21 cellular contexts compared by ENCODE assay signal in genomic region chr1:26006710-26007109, GRCh38. TPM values are rescaled to one million over a fixed set of nuclear protein-coding genes. Genes with fewer than 3 reads are reported as not detected.
DNase-seq lines count a peak whose midpoint lies in the region; ATAC-seq, FAIRE-seq and TF ChIP-seq lines count a peak whose summit lies in the region.
"Had no signal": no experiment of that assay in that cellular context is flagged by ENCODE, and none has a peak within 500 bp of the region (broad histone marks: within the 10 kb centered on the region; RNA-seq: fewer than 3 reads in every experiment).

No MANE protein-coding gene starts in this region.

- H3K36me3 ChIP-seq in K562 (ENCODE audit: control insufficient read depth, insufficient read depth, low read length) (no peaks in the 10 kb centered on the region), Caco-2 (ENCODE audit: control insufficient read depth, insufficient read depth, low read length) (no peaks in the 10 kb centered on the region), colonic mucosa (no peaks in the 10 kb centered on the region)
- H3K36me3 ChIP-seq: BE2C had no signal

- H2BK15ac ChIP-seq in H9 (ENCODE audit: low read depth, low read length), result no peak overlapping the region

- peaks cover 18 to 23% of the 10 kb centered on the region in 2 experiments for H3K4me1 Mint-ChIP-seq in H9
- peaks cover 24% of the 10 kb centered on the region for H3K4me1 Mint-ChIP-seq in neural crest cell
- H3K4me1 Mint-ChIP-seq in Caco-2 (ENCODE audit: low read depth, unreplicated experiment), result no peaks in the 10 kb centered on the region
- H3K4me1 Mint-ChIP-seq: CD4-positive, CD25-positive, alpha-beta regulatory T cell; CD8-positive, alpha-beta memory T cell had no signal

- H3K4me3 Mint-ChIP-seq in H9, result no peak overlapping the region
- H3K4me3 Mint-ChIP-seq in neural crest cell, result no peak overlapping the region
- H3K4me3 Mint-ChIP-seq in Caco-2 (ENCODE audit: unreplicated experiment), result no peak overlapping the region
- H3K4me3 Mint-ChIP-seq: CD4-positive, CD25-positive, alpha-beta regulatory T cell; CD8-positive, alpha-beta memory T cell; HFFc6 had no signal

- H3K18ac ChIP-seq in H9 (ENCODE audit: insufficient read length, low read depth, low read length), result peak overlapping the region; percentile 46

- intact Hi-C loops in K562 (cut with micrococcal nuclease), result no loop called here
- intact Hi-C loops in Caco-2 (cut with micrococcal nuclease; ENCODE audit: unreplicated experiment), result no loop called here
- intact Hi-C loops in colonic mucosa (cut with DNase I), result no loop called here

- H3K56ac ChIP-seq in H9 (ENCODE audit: insufficient read length, low read depth, low read length), result no peak overlapping the region

- H3K4me1 ChIP-seq in H9 (ENCODE audit: insufficient read depth, low read length) (no peaks in the 10 kb centered on the region; the same call in 1 of the 2 replicates), K562 (replicated peaks in 1 of 2; ENCODE audit: control insufficient read depth in 2 of 2, insufficient read depth in 2 of 2, low read length in 2 of 2) (peaks cover 22 to 26% of the 10 kb centered on the region in 2 experiments), Caco-2 (no peaks in the 10 kb centered on the region), colonic mucosa (no peaks in the 10 kb centered on the region)
- H3K4me1 ChIP-seq: BE2C had no signal

- TF ChIP-seq EP300 in K562 (IDR thresholded peaks at IDR 0.05; ENCODE audit: low read length), result no peak

- H3K36me3 Mint-ChIP-seq in H9 (ENCODE audit: insufficient read depth in 1 of 3, low read depth in 3 of 3) (no peaks in the 10 kb centered on the region), neural crest cell (ENCODE audit: low read depth) (no peaks in the 10 kb centered on the region), Caco-2 (ENCODE audit: insufficient read depth, unreplicated experiment) (no peaks in the 10 kb centered on the region)
- H3K36me3 Mint-ChIP-seq: CD4-positive, CD25-positive, alpha-beta regulatory T cell; CD8-positive, alpha-beta memory T cell had no signal

- H3K9ac ChIP-seq in H9 (ENCODE audit: extremely low read depth, insufficient read length, low read length) (no peak overlapping the region), K562 (ENCODE audit: insufficient read depth in 1 of 2, low read depth in 2 of 2, low read length in 2 of 2) (peak overlapping the region in 1 of 2 experiments; percentile 77; a peak in 2 of 4 replicates), colonic mucosa (ENCODE audit: low read depth in 2 of 2, low read length in 2 of 2) (no peak overlapping the region)

- no peak overlapping the region for H3K14ac ChIP-seq in H9 (ENCODE audit: insufficient read depth, low read length)

- no peak overlapping the region for H2BK20ac ChIP-seq in H9 (ENCODE audit: low read depth, low read length, poor library complexity, severe bottlenecking)

- POLR2A ChIA-PET in K562 (lab: Yijun Ruan, JAX), result no interaction called here
- POLR2A ChIA-PET in Caco-2 (lab: Charles Lee), result no interaction called here

- DNase-seq in H9, result no peak
- no peak for DNase-seq in K562 (ENCODE audit: extremely low read depth in 1 of 4, low spot score in 3 of 4)
- no peak for DNase-seq in neural crest cell (ENCODE audit: low read depth, low spot score)
- DNase-seq in retina, result peak; percentile 26
- DNase-seq in AG08395 (ENCODE audit: low spot score), result no peak
- no peak for DNase-seq in Caco-2
- no peak for DNase-seq in colonic mucosa
- DNase-seq: BE2C; C1 segment of cervical spinal cord; CD4-positive, CD25-positive, alpha-beta regulatory T cell; CD8-positive, alpha-beta memory T cell; COR-L47; HCEC 1CT; HFFc6 had no signal

- no peak for ATAC-seq in K562

- no peak overlapping the region for H4K5ac ChIP-seq in H9 (ENCODE audit: insufficient read length, low read depth, low read length)

- H3K9me3 Mint-ChIP-seq in H9, result no peaks in the 10 kb centered on the region
- no peaks in the 10 kb centered on the region for H3K9me3 Mint-ChIP-seq in neural crest cell
- H3K9me3 Mint-ChIP-seq in Caco-2 (ENCODE audit: unreplicated experiment), result no peaks in the 10 kb centered on the region
- H3K9me3 Mint-ChIP-seq: CD4-positive, CD25-positive, alpha-beta regulatory T cell; HFFc6 had no signal

- FAIRE-seq in K562 (lab: Jason Lieb, UNC), result peak; percentile 35
- FAIRE-seq: D721Med, G401.6, GM12892 had no signal

- no peak overlapping the region for H3K4me2 ChIP-seq in H9 (ENCODE audit: insufficient read depth, insufficient read length, low read length)
- no peak overlapping the region for H3K4me2 ChIP-seq in K562 (ENCODE audit: insufficient read depth, low read length)

- CTCF ChIA-PET in K562 (lab: Yijun Ruan, JAX; ENCODE audit: low intra/inter-chr PET ratio), result no interaction called here
- CTCF ChIA-PET in Caco-2 (lab: Charles Lee), result no interaction called here

- H2BK120ac ChIP-seq in H9 (ENCODE audit: low read depth, low read length, poor library complexity, severe bottlenecking), result no peak overlapping the region

- H2BK12ac ChIP-seq in H9 (ENCODE audit: insufficient read length, low read depth, low read length), result no peak overlapping the region

- H2AFZ ChIP-seq in H9 (ENCODE audit: low read length) (no peak overlapping the region), K562 (ENCODE audit: low read depth, low read length) (peak overlapping the region; percentile 71)

- TF ChIP-seq RAD21 in K562 (CRISPR knock-in tag; conservative IDR thresholded peaks at IDR 0.05 in 1 of 2, IDR thresholded peaks at IDR 0.05 in 1 of 2), result no peak

- no peak overlapping the region for H3K23ac ChIP-seq in H9 (ENCODE audit: insufficient read length, low read depth, low read length)

- H3K79me2 ChIP-seq in H9 (ENCODE audit: insufficient read depth, low read length) (no peaks in the 10 kb centered on the region), K562 (ENCODE audit: control insufficient read depth, insufficient read depth, low read length) (no peaks in the 10 kb centered on the region)

- in situ Hi-C loops in K562 (cut with MboI), result loop anchor here (10.0 kb wide), 1 partner anchor 392 kb away; the partner anchor contains the start of gene MAN1C1

- H4K8ac ChIP-seq in H9 (replicated peaks; ENCODE audit: insufficient read length, low read depth, low read length), result no peak overlapping the region

- H3K23me2 ChIP-seq in H9 (ENCODE audit: insufficient read length, low read depth, low read length, poor library complexity, severe bottlenecking), result no peaks in the 10 kb centered on the region

- H4K20me1 ChIP-seq in H9 (ENCODE audit: control insufficient read depth, insufficient read depth, insufficient read length) (no peaks in the 10 kb centered on the region), K562 (replicated peaks; ENCODE audit: control insufficient read depth, insufficient read depth, low read length) (no peaks in the 10 kb centered on the region)

- H2AK5ac ChIP-seq in H9 (ENCODE audit: insufficient read length, low read length), result no peak overlapping the region

- H3K27ac Mint-ChIP-seq in H9, result peak overlapping the region; percentile 8 to 79 (median 56); a peak in 3 of 7 replicates
- peak overlapping the region; percentile 27 for H3K27ac Mint-ChIP-seq in neural crest cell (ENCODE audit: unreplicated experiment)
- H3K27ac Mint-ChIP-seq in Caco-2 (ENCODE audit: unreplicated experiment), result no peak overlapping the region
- H3K27ac Mint-ChIP-seq: HFFc6 had no signal

- no peak overlapping the region for H3T11ph ChIP-seq in H9 (ENCODE audit: low read length)

- no peak for TF ChIP-seq POLR2A in K562 (conservative IDR thresholded peaks at IDR 0.05)

- TF ChIP-seq CTCF in H9 (conservative IDR thresholded peaks at IDR 0.05) (no peak), K562 (IDR thresholded peaks at IDR 0.05 in 2 of 3, conservative IDR thresholded peaks at IDR 0.05 in 1 of 3; ENCODE audit: insufficient read depth in 2 of 3, low read depth in 1 of 3, low read length in 3 of 3) (no peak), neural crest cell (conservative IDR thresholded peaks at IDR 0.05) (no peak), Caco-2 (IDR thresholded peaks at IDR 0.05; ENCODE audit: insufficient read depth in 1 of 2, low read depth in 1 of 2, low read length in 1 of 2, severe bottlenecking in 1 of 2, unreplicated experiment in 1 of 2) (no peak), colonic mucosa (IDR thresholded peaks at IDR 0.05) (no peak)

- H3K4ac ChIP-seq in H9 (ENCODE audit: low read depth, low read length), result no peak overlapping the region

- no peaks in the 10 kb centered on the region for H3K9me1 ChIP-seq in K562 (ENCODE audit: control insufficient read depth, insufficient read depth, low read length)

- no peak overlapping the region for H2BK5ac ChIP-seq in H9 (ENCODE audit: insufficient read length, low read length)

- H3K27ac ChIP-seq in H9 (ENCODE audit: insufficient read length, low read depth, low read length), result no peak overlapping the region
- H3K27ac ChIP-seq in K562 (ENCODE audit: extremely low read depth, low read depth, low read length), result no peak overlapping the region
- H3K27ac ChIP-seq in colonic mucosa, result no peak overlapping the region
- H3K27ac ChIP-seq: HL-60 had no signal

- WGBS in H9 (ENCODE audit: extremely low coverage, insufficient read length, low lambda C conversion rate), result no CpG with 5 or more reads among the region's 16 CpGs
- WGBS in K562 (ENCODE audit: insufficient coverage, low coverage, missing lambda C conversion rate), result 84% methylated on average over 16 of the region's 16 CpGs

- H3K9me3 ChIP-seq in H9 (ENCODE audit: control insufficient read depth, low read depth, low read length), result no peaks in the 10 kb centered on the region
- no peaks in the 10 kb centered on the region for H3K9me3 ChIP-seq in K562 (replicated peaks; ENCODE audit: control insufficient read depth, insufficient read depth, low read depth, low read length)
- no peaks in the 10 kb centered on the region for H3K9me3 ChIP-seq in Caco-2
- no peaks in the 10 kb centered on the region for H3K9me3 ChIP-seq in colonic mucosa
- H3K9me3 ChIP-seq: BE2C had no signal

- H3K27me3 ChIP-seq in H9 (ENCODE audit: insufficient read depth, low read length) (no peaks in the 10 kb centered on the region), K562 (ENCODE audit: control insufficient read depth in 2 of 2, insufficient read depth in 2 of 2, low read length in 2 of 2) (no peaks in the 10 kb centered on the region), Caco-2 (replicated peaks; ENCODE audit: control insufficient read depth, insufficient read depth, low read length) (no peaks in the 10 kb centered on the region), colonic mucosa (no peaks in the 10 kb centered on the region)
- H3K27me3 ChIP-seq: BE2C had no signal

- no peaks in the 10 kb centered on the region for H3K79me1 ChIP-seq in H9 (ENCODE audit: insufficient read depth, low read depth, low read length, poor library complexity, severe bottlenecking)

- H3K4me3 ChIP-seq in K562 (no peak overlapping the region), Caco-2 (ENCODE audit: low read depth, low read length) (no peak overlapping the region), colonic mucosa (no peak overlapping the region)

- H4K91ac ChIP-seq in H9 (ENCODE audit: insufficient read length, low read depth, low read length), result no peak overlapping the region

- H3K27me3 Mint-ChIP-seq in H9 (ENCODE audit: low read depth) (peaks cover 6% of the 10 kb centered on the region), neural crest cell (ENCODE audit: low read depth) (no peaks in the 10 kb centered on the region), Caco-2 (ENCODE audit: insufficient read depth, unreplicated experiment) (no peaks in the 10 kb centered on the region)

- BruUV-seq in K562 (replicated peaks; lab: Mats Ljungman, UMichigan), result no TSS peak
- BruUV-seq in Caco-2 (replicated peaks; lab: Mats Ljungman, UMichigan), result no TSS peak

RNA-seq across cellular contexts. Expression of gene PAFAH2, which starts 8.8 kb away (rescaled TPM):
- total RNA-seq in H9 (2021) (8.2 and 12.4 TPM in 2 replicates), K562 (2014; rRNA removed) (5.5 and 6.5 TPM in 2 replicates), K562 (2014; rRNA removed; fragmentation: Illumina TruSeq; extraction: Trizol) (6.4 and 6.8 TPM in 2 replicates), K562 (2015; rRNA removed; fragmentation: Illumina TruSeq; extraction: Trizol) (6.3 and 6.4 TPM in 2 replicates), K562 (2021) (4.7 and 5.9 TPM in 2 replicates), neural crest cell (10.6 and 10.7 TPM in 2 replicates), Caco-2 (2022) (8.0 and 11.1 TPM in 2 replicates), colonic mucosa (10 to 100 TPM; 34.8 to 40.8 TPM)
- total RNA-seq in K562 (2011; cell fraction: chromatin; rRNA removed; ENCODE audit: low replicate concordance), result 9.2 and 10.7 TPM in 2 replicates
- total RNA-seq in K562 (2011; cell fraction: nucleolus; rRNA removed), result 7.3 and 7.8 TPM in 2 replicates
- 6.4 and 7.5 TPM in 2 replicates for total RNA-seq in K562 (2011; cell fraction: nucleoplasm; rRNA removed)
- polyA plus RNA-seq in K562 (2011; rRNA removed) (7.5 and 10.9 TPM in 2 replicates), K562 (2014; fragmentation: Illumina TruSeq; extraction: Trizol) (7.0 and 8.7 TPM in 2 replicates), K562 (2014; fragmentation: Nextera tagmentation; extraction: Ambion mirVana) (1 to 10 TPM; 4.2 to 7.0 TPM), K562 (2014; rRNA removed) (6.0 and 6.9 TPM in 2 replicates)
- 6.0 and 7.6 TPM in 2 replicates for polyA plus RNA-seq in K562 (2011; cell fraction: cytosol; rRNA removed)
- 6.5 and 9.1 TPM in 2 replicates for polyA plus RNA-seq in K562 (2011; cell fraction: nucleus; rRNA removed)
- 4.5 and 7.8 TPM in 2 replicates for polyA plus RNA-seq in K562 (2012)
- 8.3 and 11.1 TPM in 2 replicates for polyA minus RNA-seq in K562 (2011; rRNA and poly(A)+ RNA removed)
- polyA minus RNA-seq in K562 (2011; cell fraction: cytosol; rRNA and poly(A)+ RNA removed), result 4.3 and 7.0 TPM in 2 replicates
- 4.0 and 5.7 TPM in 2 replicates for polyA minus RNA-seq in K562 (2011; cell fraction: nucleus; rRNA and poly(A)+ RNA removed)

RNA-seq across cellular contexts. Expression of gene EXTL1, which starts 14.9 kb away (rescaled TPM):
- total RNA-seq in H9 (2021) (1.0 and 1.1 TPM in 2 replicates), K562 (2014; rRNA removed) (0.12 and 0.23 TPM in 2 replicates), K562 (2014; rRNA removed; fragmentation: Illumina TruSeq; extraction: Trizol) (0.04 TPM in 1 of 2 replicates, not detected in the other), K562 (2015; rRNA removed; fragmentation: Illumina TruSeq; extraction: Trizol) (0.07 and 0.08 TPM in 2 replicates), K562 (2021) (0.13 and 0.16 TPM in 2 replicates), neural crest cell (7.6 and 8.1 TPM in 2 replicates), Caco-2 (2022) (0.09 and 0.34 TPM in 2 replicates), colonic mucosa (under 1 TPM; 0.05 to 0.29 TPM)
- total RNA-seq in K562 (2011; cell fraction: chromatin; rRNA removed; ENCODE audit: low replicate concordance), result 0.58 TPM in 1 of 2 replicates, not detected in the other
- total RNA-seq in K562 (2011; cell fraction: nucleolus; rRNA removed), result 1.5 and 2.0 TPM in 2 replicates
- total RNA-seq in K562 (2011; cell fraction: nucleoplasm; rRNA removed), result 0.95 and 1.9 TPM in 2 replicates
- polyA plus RNA-seq in K562 (2011; rRNA removed) (0.07 and 0.11 TPM in 2 replicates), K562 (2014; fragmentation: Illumina TruSeq; extraction: Trizol) (0.06 TPM in 1 of 2 replicates, not detected in the other), K562 (2014; fragmentation: Nextera tagmentation; extraction: Ambion mirVana) (not detected), K562 (2014; rRNA removed) (0.09 and 0.16 TPM in 2 replicates)
- 0.07 and 0.13 TPM in 2 replicates for polyA plus RNA-seq in K562 (2011; cell fraction: cytosol; rRNA removed)
- polyA plus RNA-seq in K562 (2011; cell fraction: nucleus; rRNA removed), result 0.28 and 0.32 TPM in 2 replicates
- 0.13 and 0.68 TPM in 2 replicates for polyA plus RNA-seq in K562 (2012)
- polyA minus RNA-seq in K562 (2011; rRNA and poly(A)+ RNA removed), result 0.11 and 0.18 TPM in 2 replicates
- 0.29 and 0.55 TPM in 2 replicates for polyA minus RNA-seq in K562 (2011; cell fraction: cytosol; rRNA and poly(A)+ RNA removed)
- polyA minus RNA-seq in K562 (2011; cell fraction: nucleus; rRNA and poly(A)+ RNA removed), result 1.3 and 2.3 TPM in 2 replicates
- total RNA-seq: A172; CD4-positive, CD25-positive, alpha-beta regulatory T cell; CD8-positive, alpha-beta memory T cell; H4; HT1080 had no signal
- polyA plus RNA-seq: CD8-positive, alpha-beta memory T cell had no signal

RNA-seq across cellular contexts. Expression of gene SLC30A2, which starts 39.2 kb away (rescaled TPM):
- total RNA-seq in H9 (2021) (0.35 TPM in 2 replicates), K562 (2014; rRNA removed) (0.18 TPM in 1 of 2 replicates, not detected in the other), K562 (2014; rRNA removed; fragmentation: Illumina TruSeq; extraction: Trizol) (not detected in 2 replicates), K562 (2015; rRNA removed; fragmentation: Illumina TruSeq; extraction: Trizol) (not detected in 2 replicates), K562 (2021) (0.11 and 0.13 TPM in 2 replicates), neural crest cell (not detected in 2 replicates), Caco-2 (2022) (1.1 and 3.0 TPM in 2 replicates), colonic mucosa (under 1 TPM; 0.27 to 0.42 TPM)
- 0.42 TPM in 1 of 2 replicates, not detected in the other for total RNA-seq in K562 (2011; cell fraction: chromatin; rRNA removed; ENCODE audit: low replicate concordance)
- total RNA-seq in K562 (2011; cell fraction: nucleolus; rRNA removed), result 0.33 and 0.53 TPM in 2 replicates
- total RNA-seq in K562 (2011; cell fraction: nucleoplasm; rRNA removed), result 0.51 TPM in 1 of 2 replicates, not detected in the other
- polyA plus RNA-seq in K562 (2011; rRNA removed) (0.07 and 0.08 TPM in 2 replicates), K562 (2014; fragmentation: Illumina TruSeq; extraction: Trizol) (0.07 TPM in 1 of 2 replicates, not detected in the other), K562 (2014; fragmentation: Nextera tagmentation; extraction: Ambion mirVana) (under 1 TPM; 0.01 to 0.06 TPM), K562 (2014; rRNA removed) (0.03 TPM in 1 of 2 replicates, not detected in the other)
- 0.19 and 0.22 TPM in 2 replicates for polyA plus RNA-seq in K562 (2011; cell fraction: cytosol; rRNA removed)
- 0.10 TPM in 2 replicates for polyA plus RNA-seq in K562 (2011; cell fraction: nucleus; rRNA removed)
- polyA plus RNA-seq in K562 (2012), result 0.03 and 0.32 TPM in 2 replicates
- polyA minus RNA-seq in K562 (2011; rRNA and poly(A)+ RNA removed), result 0.21 TPM in 1 of 2 replicates, not detected in the other
- not detected in 2 replicates for polyA minus RNA-seq in K562 (2011; cell fraction: cytosol; rRNA and poly(A)+ RNA removed)
- polyA minus RNA-seq in K562 (2011; cell fraction: nucleus; rRNA and poly(A)+ RNA removed), result 0.13 TPM in 1 of 2 replicates, not detected in the other
- total RNA-seq: A172; CD4-positive, CD25-positive, alpha-beta regulatory T cell; CD8-positive, alpha-beta memory T cell; H4; HFFc6; HT1080 had no signal
- polyA plus RNA-seq: CD8-positive, alpha-beta memory T cell had no signal
